35 cellular contexts compared by ENCODE assay signal in the genomic region with DNA sequence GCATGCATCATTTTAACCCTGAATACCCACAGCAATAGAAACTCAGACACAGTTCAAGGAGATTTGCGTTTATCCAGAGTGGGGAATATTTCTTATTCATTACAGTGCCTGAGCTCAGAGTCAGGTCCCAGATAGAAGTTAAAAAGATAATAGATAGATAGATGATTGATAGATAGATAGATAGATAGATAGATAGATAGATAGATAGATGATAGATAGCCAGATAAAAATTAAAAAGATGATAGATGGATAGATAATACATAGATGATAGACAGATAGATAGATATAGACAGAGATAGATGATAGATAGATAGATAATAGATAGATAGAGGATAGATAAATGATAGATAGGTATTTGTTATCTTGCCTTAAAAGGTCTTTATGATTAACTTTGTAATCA.
"Had no signal": no experiment of that assay in that cellular context is flagged by ENCODE, and none has a peak within 500 bp of the region (broad histone marks: within the 10 kb centered on the region; RNA-seq: fewer than 3 reads in every experiment).

No MANE protein-coding gene starts in this region.

- H3K27me3 ChIP-seq: MG63 had no signal

- H3K9me3 ChIP-seq: MG63 had no signal

- DNase-seq: Karpas-422, Kasumi-1, MG63, MM.1S, MV-4-11, NCI-H1048, NCI-H1092, NCI-H1092 treated with DMSO at 0.1 percent for 48 hours, NCI-H1105, NCI-H1105 treated with DMSO at 0.1 percent for 48 hours, NCI-H1417, NCI-H1417 treated with DMSO at 0.1 percent for 48 hours, NCI-H1436, NCI-H1436 treated with DMSO at 0.1 percent for 48 hours, NCI-H146, NCI-H1694, NCI-H1694 treated with DMSO at 0.1 percent for 48 hours, NCI-H187, NCI-H187 treated with DMSO at 0.1 percent for 48 hours, NCI-H1930, NCI-H2029, NCI-H2029 treated with DMSO at 0.1 percent for 48 hours, NCI-H2081, NCI-H2081 treated with DMSO at 0.1 percent for 48 hours, NCI-H2107, NCI-H2171, NCI-H2171 treated with DMSO at 0.1 percent for 48 hours, NCI-H2227 treated with DMSO at 0.1 percent for 48 hours, NCI-H226, NCI-H345, NCI-H446, NCI-H446 treated with DMSO at 0.1 percent for 48 hours, NCI-H510A, NCI-H510A treated with DMSO at 0.1 percent for 48 hours had no signal

- H3K4me3 ChIP-seq: MG63 had no signal

- H3K4me2 ChIP-seq: KMS-11 had no signal

- H3K36me3 ChIP-seq: MG63 had no signal

- H3K27ac ChIP-seq: KMS-11 had no signal

- H3K9ac ChIP-seq: KMS-11 had no signal
